Comparison of ENCODE assay signal across 8 cellular contexts in genomic region chr2:40451926-40452605, GRCh38. TPM values are rescaled to one million over a fixed set of nuclear protein-coding genes. Genes with fewer than 3 reads are reported as not detected.
DNase-seq lines count a peak whose midpoint lies in the region; ATAC-seq, FAIRE-seq and TF ChIP-seq lines count a peak whose summit lies in the region.

Gene SLC8A1, minus strand, starts transcription at chr2:40452090.

- H3K4me1 ChIP-seq in A549 (peaks cover 13% of the 10 kb centered on the region; the same call in 1 of the 3 replicates), GM12878 (ENCODE audit: control insufficient read depth, insufficient read depth, low read length) (no peaks in the 10 kb centered on the region)

- TF ChIP-seq EP300 in A549 (IDR thresholded peaks at IDR 0.05) (no peak), GM12878 (IDR thresholded peaks at IDR 0.05; ENCODE audit: borderline replicate concordance in 1 of 2, control insufficient read depth in 1 of 2, low read depth in 2 of 2, low read length in 2 of 2) (no peak)

- CTCF ChIA-PET in A549 (lab: Yijun Ruan, JAX) (interaction anchor here (0.7 to 1.9 kb wide), 7 partner anchors 9 to 207 kb away, joined by 3 to 6 read pairs (median 4); no protein-coding TSS in a partner anchor), GM12878 (lab: Yijun Ruan, JAX) (interaction anchor here (4.9 kb wide), 1 partner anchor 103 kb away, joined by 82 read pairs; no protein-coding TSS in a partner anchor)

- H3K27ac ChIP-seq in A549: peak within 1 kb of the TSS in 1 of 2 experiments; percentile 76; a peak in 4 of 6 replicates
- no peak within 1 kb of the TSS for H3K27ac ChIP-seq in GM12878 (ENCODE audit: control insufficient read depth, insufficient read depth)

- H3K36me3 ChIP-seq in GM12878 (ENCODE audit: control insufficient read depth in 2 of 2, insufficient read depth in 2 of 2, low read length in 1 of 2): no peaks in the 10 kb centered on the region

- H3K79me2 ChIP-seq in GM12878 (ENCODE audit: control insufficient read depth, insufficient read depth, low read length): no peaks in the 10 kb centered on the region

- in situ Hi-C loops in GM12878 (cut with MboI): no loop called here

- intact Hi-C loops in GM12878 (cut with micrococcal nuclease; ENCODE audit: unreplicated experiment): no loop called here

- peak; percentile 31 to 49 for DNase-seq in A549 (ENCODE audit: low read depth in 1 of 2, low spot score in 1 of 2)
- no peak for DNase-seq in GM12864 (ENCODE audit: low read depth)
- peak; percentile 2 for DNase-seq in NCI-H2171 (lab: John Stamatoyannopoulos, UW)
- no peak for DNase-seq in GM12878 (ENCODE audit: low read depth, low spot score)
- peak; percentile 76 for DNase-seq in iPS-NIHi11 (ENCODE audit: low spot score)
- no peak for DNase-seq in skeletal muscle cell (ENCODE audit: low read depth)
- no peak for DNase-seq in NCI-H2029 treated with DMSO at 0.1 percent for 48 hours (lab: John Stamatoyannopoulos, UW)
- no peak for DNase-seq in superior temporal gyrus (ENCODE audit: extremely low spot score)

- H3K4me3 ChIP-seq in A549 (peak within 1 kb of the TSS; percentile 57), GM12864 (ENCODE audit: low read depth, low read length) (peak within 1 kb of the TSS; percentile 22), GM12878 (no peak within 1 kb of the TSS), skeletal muscle cell (ENCODE audit: low read depth, low read length) (peak within 1 kb of the TSS; percentile 75)

- H3K4me2 ChIP-seq in A549 (peak within 1 kb of the TSS; percentile 99), GM12878 (ENCODE audit: control insufficient read depth, insufficient read depth) (peak within 1 kb of the TSS; percentile 7; the same call in 1 of the 2 replicates)

- ATAC-seq in A549 (peak; percentile 65 to 67), GM12878 (peak; percentile 18)

- FAIRE-seq in A549 (lab: Jason Lieb, UNC) (no peak), GM12878 (lab: Jason Lieb, UNC) (no peak)

- BruUV-seq in GM12878 (replicated peaks; lab: Mats Ljungman, UMichigan): no TSS peak

- SMC1A ChIA-PET in GM12878 (lab: Charles Lee; ENCODE audit: uncharacterized antibody, unreplicated experiment): interaction anchor here (0.9 to 1.3 kb wide), 2 partner anchors 16 to 539 kb away, joined by 3 read pairs; no protein-coding TSS in a partner anchor

- H4K20me1 ChIP-seq in GM12878 (ENCODE audit: control insufficient read depth, insufficient read depth): no peaks in the 10 kb centered on the region

- TF ChIP-seq POLR2A in A549 (IDR thresholded peaks at IDR 0.05; ENCODE audit: low read length) (no peak), GM12878 (IDR thresholded peaks at IDR 0.05; ENCODE audit: low read depth, low read length) (no peak)

- POLR2A ChIA-PET in A549 (lab: Yijun Ruan, JAX): no interaction called here
- POLR2A ChIA-PET in GM12878 (lab: Charles Lee): no interaction called here

- peaks cover 5 to 11% of the 10 kb centered on the region in 2 experiments for H3K27me3 ChIP-seq in GM12878 (replicated peaks in 1 of 2; ENCODE audit: control insufficient read depth in 2 of 2, insufficient read depth in 2 of 2, low read length in 1 of 2)

- no peak within 1 kb of the TSS for H2AFZ ChIP-seq in GM12878 (ENCODE audit: control insufficient read depth, low read depth, low read length)

- WGBS in A549 (ENCODE audit: missing lambda C conversion rate): 35% methylated on average over 45 of the region's 82 CpGs
- 2% methylated on average over 45 of the region's 82 CpGs for WGBS in GM12878 (ENCODE audit: insufficient coverage, insufficient replicate concordance, low lambda C conversion rate, missing lambda C conversion rate)

- no peak within 1 kb of the TSS for H3K9ac ChIP-seq in GM12878 (ENCODE audit: control insufficient read depth, insufficient read depth, low read length)

- RAD21 ChIA-PET in GM12878 (lab: Charles Lee; ENCODE audit: unreplicated experiment): no interaction called here

- TF ChIP-seq RAD21 in A549 (conservative IDR thresholded peaks at IDR 0.05 in 1 of 2, IDR thresholded peaks at IDR 0.05 in 1 of 2) (no peak), GM12878 (IDR thresholded peaks at IDR 0.05; ENCODE audit: insufficient read depth, low read depth, low read length) (no peak)

- TF ChIP-seq CTCF in A549 (IDR thresholded peaks at IDR 0.05) (no peak), GM12864 (IDR thresholded peaks at IDR 0.05; ENCODE audit: low read depth, low read length, missing control alignments) (no peak), GM12878 (IDR thresholded peaks at IDR 0.05 in 2 of 3, conservative IDR thresholded peaks at IDR 0.05 in 1 of 3; ENCODE audit: control insufficient read depth in 2 of 3, extremely low read depth in 1 of 3, insufficient read depth in 1 of 3, low read depth in 3 of 3, low read length in 3 of 3) (no peak)

- no peaks in the 10 kb centered on the region for H3K9me3 ChIP-seq in A549
- no peaks in the 10 kb centered on the region for H3K9me3 ChIP-seq in GM12878 (replicated peaks; ENCODE audit: control insufficient read depth, insufficient read depth, low read length)

TF ChIP-seq in A549, 52 proteins besides CTCF, POLR2A, EP300 and RAD21:
- TF ChIP-seq HEYL (CRISPR knock-in tag; IDR thresholded peaks at IDR 0.05) (no peak), JUN (IDR thresholded peaks at IDR 0.05) (no peak), FOSL2 (IDR thresholded peaks at IDR 0.05) (no peak), FOSL2 (CRISPR knock-in tag; IDR thresholded peaks at IDR 0.05) (no peak), MAX (IDR thresholded peaks at IDR 0.05) (0 out of 2 replicates have a peak, but pooled peaks have one; percentile 2), PHF8 (IDR thresholded peaks at IDR 0.05; ENCODE audit: borderline replicate concordance, low read depth) (no peak), RNF2 (IDR thresholded peaks at IDR 0.05; ENCODE audit: borderline replicate concordance, low read depth) (no peak), SREBF2 (IDR thresholded peaks at IDR 0.05) (no peak)

TF ChIP-seq in GM12878, 131 proteins besides CTCF, POLR2A, EP300 and RAD21 (continues in another document):
- TF ChIP-seq TCF3 (IDR thresholded peaks at IDR 0.05; ENCODE audit: borderline replicate concordance, insufficient read depth, low read depth, low read length): no peak
- no peak for TF ChIP-seq CEBPZ (IDR thresholded peaks at IDR 0.05; ENCODE audit: low read depth, low read length)

RNA-seq across cellular contexts. Expression of gene SLC8A1, which starts in this region (rescaled TPM):
- polyA plus RNA-seq in A549 (2011; rRNA removed) (0.90 and 0.92 TPM in 2 replicates), A549 (2017; fragmentation: RNase III; extraction: RNeasy Plus Mini Kit Qiagen cat#74134 plus additional on column Dnase treatment) (0.28 to 0.49 TPM (median 0.39 TPM) in 3 replicates), GM12878 (2011; rRNA removed) (1.2 and 2.1 TPM in 2 replicates), GM12878 (2014; fragmentation: Illumina TruSeq; extraction: Trizol) (0.01 and 0.02 TPM in 2 replicates), GM12878 (2014; fragmentation: Nextera tagmentation; extraction: Ambion mirVana) (under 1 TPM in 1 of 2 experiments, not detected in 1; under 0.01 TPM), GM12878 (2014; rRNA removed) (under 0.01 TPM in 1 of 2 replicates, not detected in the other), GM12878 (2016; fragmentation: Nextera tagmentation; extraction: Ambion mirVana) (under 1 TPM in 1 of 2 experiments, not detected in 1; 0.04 TPM)
- 0.21 and 0.25 TPM in 2 replicates for polyA plus RNA-seq in A549 (2012; cell fraction: cytosol; rRNA removed)
- polyA plus RNA-seq in A549 (2012; cell fraction: nucleus; rRNA removed): 0.19 and 0.20 TPM in 2 replicates
- polyA minus RNA-seq in A549 (2011; rRNA and poly(A)+ RNA removed): 4.5 and 4.8 TPM in 2 replicates
- 0.27 and 0.46 TPM in 2 replicates for total RNA-seq in GM12878 (2013; cell fraction: nucleolus; rRNA removed)
- total RNA-seq in GM12878 (2014; rRNA removed) (0.11 TPM in 1 of 2 replicates, not detected in the other), GM12878 (2014; rRNA removed; fragmentation: Illumina TruSeq; extraction: Trizol) (under 0.01 and 0.05 TPM in 2 replicates), GM12878 (2021) (0.11 and 0.21 TPM in 2 replicates)
- polyA plus RNA-seq in GM12878 (2011; ENCODE audit: low read depth): not detected
- 0.57 and 0.58 TPM in 2 replicates for polyA plus RNA-seq in GM12878 (2011; cell fraction: cytosol; rRNA removed)
- polyA plus RNA-seq in GM12878 (2011; cell fraction: nucleus; rRNA removed): 1.2 TPM in 2 replicates
- polyA plus RNA-seq in GM12878 (2012): not detected in 2 replicates
- polyA minus RNA-seq in GM12878 (2011; rRNA and poly(A)+ RNA removed): 10.5 and 14.9 TPM in 2 replicates
- 2.5 and 2.9 TPM in 2 replicates for polyA minus RNA-seq in GM12878 (2011; cell fraction: cytosol; rRNA and poly(A)+ RNA removed)
- 5.4 and 5.5 TPM in 2 replicates for polyA minus RNA-seq in GM12878 (2011; cell fraction: nucleus; rRNA and poly(A)+ RNA removed)

Comparison
In these comparisons a context has a peak if more than half of its experiments do, and no peak if none do; other contexts are left out.
1. DNase-seq: peak in A549 (2 of 2), NCI-H2171 (single experiment) and iPS-NIHi11 (single experiment); none in GM12864 (single experiment), GM12878 (single experiment), skeletal muscle cell (single experiment), NCI-H2029 treated with DMSO at 0.1 percent for 48 hours (single experiment) and superior temporal gyrus (single experiment).
2. Of the 24 proteins assayed by ChIP-seq in both GM12878 and A549: peak only in GM12878: none; only in A549: MAX; in both: none; in neither: 23.